8 cellular contexts compared by ENCODE assay signal in genomic region chr1:211258756-211259595, GRCh38. TPM values are rescaled to one million over a fixed set of nuclear protein-coding genes. Genes with fewer than 3 reads are reported as not detected.
DNase-seq lines count a peak whose midpoint lies in the region; ATAC-seq and TF ChIP-seq lines count a peak whose summit lies in the region.

RCOR3 (plus strand) TSS chr1:211259366; CDS start chr1:211259561, 195 bp downstream.

- 0% methylated on average over 26 of the region's 92 CpGs for WGBS in right lobe of liver (ENCODE audit: insufficient coverage, low coverage, low lambda C conversion rate, missing lambda C conversion rate)

- peak; percentile 60 for ATAC-seq in GM19372 (IDR thresholded peaks at IDR 0.05; ENCODE audit: low read depth, unreplicated experiment)
- ATAC-seq in HG03521 (IDR thresholded peaks at IDR 0.05; ENCODE audit: unreplicated experiment) = peak; percentile 65
- peak; percentile 84 to 94 (median 85) for ATAC-seq in right lobe of liver

- DNase-seq in CD1c-positive myeloid dendritic cell (ENCODE audit: extremely low spot score) (peak; percentile 89), NCI-H748 treated with DMSO at 0.1 percent for 48 hours (lab: John Stamatoyannopoulos, UW) (peak; percentile 76), dermis blood vessel endothelial cell (peak; percentile 90), right lobe of liver (peak; percentile 96 to 97 (median 96))
- peak; percentile 92 to 93 for DNase-seq in activated CD4-positive, alpha-beta T cell treated with anti-CD3 and anti-CD28 coated beads, Interleukin-2, amount 50 U/mL, for 4 hours
- DNase-seq in stimulated activated CD4-positive, alpha-beta T cell treated with anti-CD3 and anti-CD28 coated beads, Interleukin-4, amount 100 ng/mL, for 4 hours = peak; percentile 91 to 93

- H3K36me3 ChIP-seq in right lobe of liver = peaks cover 0 to 4% (median 0%) of the 10 kb centered on the region in 4 donors

- no peaks in the 10 kb centered on the region for H3K9me3 ChIP-seq in right lobe of liver

- peak within 1 kb of the TSS; percentile 90 to 99 (median 93) for H3K27ac ChIP-seq in right lobe of liver

- H3K4me3 ChIP-seq in right lobe of liver = peak within 1 kb of the TSS; percentile 54 to 88 (median 81)

- peak; percentile 48 to 75 (median 66) for TF ChIP-seq CTCF in right lobe of liver (IDR thresholded peaks at IDR 0.05)

- intact Hi-C loops in right lobe of liver (cut with DNase I) = no loop called here

- H3K27me3 ChIP-seq in right lobe of liver = no peaks in the 10 kb centered on the region

- TF ChIP-seq POLR2A in right lobe of liver (IDR thresholded peaks at IDR 0.05) = peak; percentile 64

- H3K4me1 ChIP-seq in right lobe of liver = peaks cover 0 to 15% (median 8%) of the 10 kb centered on the region in 4 donors

RNA-seq across cellular contexts. Expression of gene RCOR3, which starts in this region (rescaled TPM):
- total RNA-seq in dermis blood vessel endothelial cell = 11.2 and 14.8 TPM in 2 replicates
- 10 to 100 TPM; 13.0 to 24.6 (median 17.7) TPM for total RNA-seq in right lobe of liver

Comparison
In these comparisons a context has a peak if more than half of its experiments do, and no peak if none do; other contexts are left out.
1. Peak in every context shown above with its lines: DNase-seq, ATAC-seq, H3K4me3 ChIP-seq and H3K27ac ChIP-seq.